25 cellular contexts compared by ENCODE assay signal in the genomic region with DNA sequence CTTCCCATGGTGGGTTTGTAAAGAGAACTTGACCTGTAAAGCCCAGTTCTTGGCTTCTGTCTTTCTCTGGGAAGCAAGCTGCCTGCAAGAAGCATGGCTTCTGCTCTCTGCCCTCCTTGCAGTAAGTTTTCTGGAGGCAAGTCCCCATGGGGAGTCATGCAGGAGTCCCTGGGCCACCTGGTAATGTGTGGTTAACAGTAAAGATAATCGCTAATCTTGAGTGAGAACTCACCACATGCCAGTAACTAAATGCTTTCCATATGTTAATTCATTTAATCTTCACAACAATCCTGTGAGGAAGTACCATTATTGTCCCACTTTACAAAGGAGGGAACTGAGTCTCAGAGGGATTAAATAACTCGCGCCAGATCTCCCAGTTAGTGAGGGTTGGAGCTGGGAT.
"Had no signal": no experiment of that assay in that cellular context is flagged by ENCODE, and none has a peak within 500 bp of the region (broad histone marks: within the 10 kb centered on the region; RNA-seq: fewer than 3 reads in every experiment).

No MANE protein-coding gene starts in this region.

- DNase-seq: activated CD4-positive, alpha-beta T cell treated with anti-CD3 and anti-CD28 coated beads, Interleukin-2, amount 10 ng/mL, durations not matched to agents 7 days and 5 days; activated CD8-positive, alpha-beta T cell treated with anti-CD3 and anti-CD28 coated beads, Interleukin-2, amount 10 ng/mL, durations not matched to agents 7 days and 5 days; activated gamma-delta T cell treated with Interleukin-2 at 50 U/mL for 16 hours; anterior cingulate cortex; body of pancreas; cortex of kidney; heart right ventricle; left cardiac atrium; nephron progenitor cell; nucleus accumbens; right lobe of liver; small intestine; stimulated activated CD4-positive, alpha-beta T cell treated with anti-CD3 and anti-CD28 coated beads, Interleukin-2, amount 100 ng/mL, for 48 hours; stimulated activated naive CD4-positive, alpha-beta T cell; T1000; upper lobe of left lung had no signal

- H3K27me3 ChIP-seq: body of pancreas, cardiac muscle cell, heart right ventricle, right lobe of liver, upper lobe of left lung had no signal

- H3K4me1 Mint-ChIP-seq: activated CD4-positive, alpha-beta T cell treated with anti-CD3 and anti-CD28 coated beads, Interleukin-2, amount 10 ng/mL, durations not matched to agents 7 days and 5 days; activated naive CD4-positive, alpha-beta T cell treated with anti-CD3 and anti-CD28 coated beads, Interleukin-2, amount 50 U/mL, for 24 hours; memory B cell; nephron progenitor cell had no signal

- ATAC-seq: activated CD8-positive, alpha-beta T cell treated with anti-CD3 and anti-CD28 coated beads, Interleukin-2, amount 10 ng/mL, durations not matched to agents 7 days and 5 days; body of pancreas; heart right ventricle; left cardiac atrium; right lobe of liver had no signal

- H3K27me3 Mint-ChIP-seq: activated CD4-positive, alpha-beta T cell treated with anti-CD3 and anti-CD28 coated beads, Interleukin-2, amount 10 ng/mL, durations not matched to agents 7 days and 5 days; activated naive CD4-positive, alpha-beta T cell treated with anti-CD3 and anti-CD28 coated beads, Interleukin-2, amount 50 U/mL, for 24 hours; memory B cell had no signal

- H3K27ac Mint-ChIP-seq: activated CD4-positive, alpha-beta T cell treated with anti-CD3 and anti-CD28 coated beads, Interleukin-2, amount 10 ng/mL, durations not matched to agents 7 days and 5 days; activated CD8-positive, alpha-beta T cell treated with anti-CD3 and anti-CD28 coated beads, Interleukin-2, amount 10 ng/mL, durations not matched to agents 7 days and 5 days; activated naive CD4-positive, alpha-beta T cell treated with anti-CD3 and anti-CD28 coated beads, Interleukin-2, amount 50 U/mL, for 24 hours; activated T-helper 1 cell treated with anti-CD3 and anti-CD28 coated beads, Interleukin-12 subunit alpha, Interleukin-12 subunit beta, Interleukin-2, Interleukin-4 antibody, amounts not matched to agents 30 ng/mL and 10 ng/mL and 1 ng/mL, durations not matched to agents 14 hours and 24 hours and 36 hours; memory B cell; nephron progenitor cell; T-helper 1 cell treated with Interleukin-12 subunit alpha and Interleukin-12 subunit beta and Interleukin-4 antibody, amounts not matched to agents 30 μg/mL and 1 μg/mL, for 36 hours had no signal

- H3K4me1 ChIP-seq: body of pancreas, parathyroid adenoma, right lobe of liver had no signal

- H3K9me3 Mint-ChIP-seq: activated CD4-positive, alpha-beta T cell treated with anti-CD3 and anti-CD28 coated beads, Interleukin-2, amount 10 ng/mL, durations not matched to agents 7 days and 5 days; activated naive CD4-positive, alpha-beta T cell treated with anti-CD3 and anti-CD28 coated beads, Interleukin-2, amount 50 U/mL, for 24 hours; activated T-helper 1 cell treated with anti-CD3 and anti-CD28 coated beads, Interleukin-12 subunit alpha, Interleukin-12 subunit beta, Interleukin-2, Interleukin-4 antibody, amounts not matched to agents 30 ng/mL and 10 ng/mL and 1 ng/mL, durations not matched to agents 14 hours and 24 hours and 36 hours; memory B cell; nephron progenitor cell; T-helper 1 cell treated with Interleukin-12 subunit alpha and Interleukin-12 subunit beta and Interleukin-4 antibody, amounts not matched to agents 30 μg/mL and 1 μg/mL, for 36 hours had no signal

- H2AFZ ChIP-seq: parathyroid adenoma had no signal

- H3K27ac ChIP-seq: body of pancreas, cardiac muscle cell, epithelial cell of prostate, heart right ventricle, parathyroid adenoma, right lobe of liver, thoracic aorta, upper lobe of left lung had no signal

- H3K36me3 ChIP-seq: cardiac muscle cell, right lobe of liver, thoracic aorta had no signal

- H3K9ac ChIP-seq: parathyroid adenoma had no signal

- H3K4me3 Mint-ChIP-seq: activated CD4-positive, alpha-beta T cell treated with anti-CD3 and anti-CD28 coated beads, Interleukin-2, amount 10 ng/mL, durations not matched to agents 7 days and 5 days; activated CD8-positive, alpha-beta T cell treated with anti-CD3 and anti-CD28 coated beads, Interleukin-2, amount 10 ng/mL, durations not matched to agents 7 days and 5 days; activated naive CD4-positive, alpha-beta T cell treated with anti-CD3 and anti-CD28 coated beads, Interleukin-2, amount 50 U/mL, for 24 hours; activated T-helper 1 cell treated with anti-CD3 and anti-CD28 coated beads, Interleukin-12 subunit alpha, Interleukin-12 subunit beta, Interleukin-2, Interleukin-4 antibody, amounts not matched to agents 30 ng/mL and 10 ng/mL and 1 ng/mL, durations not matched to agents 14 hours and 24 hours and 36 hours; memory B cell; nephron progenitor cell; T-helper 1 cell treated with Interleukin-12 subunit alpha and Interleukin-12 subunit beta and Interleukin-4 antibody, amounts not matched to agents 30 μg/mL and 1 μg/mL, for 36 hours had no signal

- H3K9me3 ChIP-seq: body of pancreas, heart right ventricle, right lobe of liver, thoracic aorta, upper lobe of left lung had no signal

- FAIRE-seq: islet of Langerhans, small intestine had no signal

- H3K79me2 ChIP-seq: parathyroid adenoma had no signal

- H3K4me3 ChIP-seq: body of pancreas, cardiac muscle cell, heart right ventricle, right lobe of liver, thoracic aorta, upper lobe of left lung had no signal
